18 cellular contexts compared by ENCODE assay signal in the genomic region with DNA sequence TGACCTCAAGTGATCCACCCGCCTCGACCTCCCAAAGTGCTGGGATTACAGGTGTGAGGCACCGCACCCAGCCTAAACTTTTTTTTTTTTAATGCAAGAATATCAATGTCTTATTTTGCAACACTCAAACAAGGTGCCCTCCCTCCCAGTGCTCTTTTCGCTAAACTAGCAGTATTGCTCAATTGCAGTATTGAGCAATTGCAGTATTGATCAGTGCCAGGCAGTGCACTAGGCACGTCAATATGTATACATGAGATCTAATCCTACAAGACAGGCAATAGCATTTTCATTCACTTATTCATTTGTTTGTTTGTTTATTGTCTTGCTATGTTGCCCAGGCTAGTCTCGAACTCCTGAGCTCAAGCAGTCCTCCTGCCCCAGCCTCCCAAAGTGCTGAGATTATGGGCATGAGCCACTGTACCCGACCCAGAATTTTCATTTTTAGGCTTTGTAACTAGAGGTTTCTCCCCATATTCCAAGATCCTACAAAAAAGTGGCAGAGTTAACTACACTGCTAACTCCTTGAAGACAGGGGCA.
DNase-seq lines count a peak whose midpoint lies in the region; ATAC-seq, FAIRE-seq and TF ChIP-seq lines count a peak whose summit lies in the region.
"Had no signal": no experiment of that assay in that cellular context is flagged by ENCODE, and none has a peak within 500 bp of the region (broad histone marks: within the 10 kb centered on the region; RNA-seq: fewer than 3 reads in every experiment).

No MANE protein-coding gene starts in this region.

- H2AFZ ChIP-seq in mammary epithelial cell (ENCODE audit: low read depth, low read length) (no peak overlapping the region), K562 (ENCODE audit: low read depth, low read length) (no peak overlapping the region), PC-9 (no peak overlapping the region)
- H2AFZ ChIP-seq: GM23338 had no signal

- no peak for TF ChIP-seq POLR2A in K562 (conservative IDR thresholded peaks at IDR 0.05)

- H3K9ac ChIP-seq in mammary epithelial cell (ENCODE audit: insufficient read depth, low read length) (no peak overlapping the region), K562 (ENCODE audit: insufficient read depth in 1 of 2, low read depth in 2 of 2, low read length in 2 of 2) (no peak overlapping the region)
- H3K9ac ChIP-seq: BLaER1 had no signal

- in situ Hi-C loops in mammary epithelial cell (cut with MboI; ENCODE audit: low sequenced_read_pairs in 2 of 2) = loop anchor here in 1 of 2 donors (5.0 kb wide), 1 partner anchor 311 kb away; no protein-coding TSS in a partner anchor
- in situ Hi-C loops in K562 (cut with MboI) = no loop called here

- no peaks in the 10 kb centered on the region for H3K36me3 Mint-ChIP-seq in MCF 10A (ENCODE audit: insufficient read depth, unreplicated experiment)
- H3K36me3 Mint-ChIP-seq: CD4-positive, alpha-beta memory T cell had no signal

- ATAC-seq in K562 (no peak), left lobe of liver (peak; percentile 40), GM18502 (IDR thresholded peaks at IDR 0.05; ENCODE audit: poor library complexity, unreplicated experiment) (no peak)
- ATAC-seq: GM23338, Panc1 had no signal

- H3K4me2 ChIP-seq in mammary epithelial cell (ENCODE audit: insufficient read depth, low read depth, low read length) (no peak overlapping the region), K562 (ENCODE audit: insufficient read depth, low read length) (no peak overlapping the region), PC-9 (no peak overlapping the region)
- H3K4me2 ChIP-seq: BLaER1, GM23338 had no signal

- no peaks in the 10 kb centered on the region for H3K9me3 Mint-ChIP-seq in MCF 10A (ENCODE audit: unreplicated experiment)
- H3K9me3 Mint-ChIP-seq: CD4-positive, alpha-beta memory T cell; GM23338 had no signal

- no peak overlapping the region for H3K27ac Mint-ChIP-seq in MCF 10A (ENCODE audit: low read depth, unreplicated experiment)
- H3K27ac Mint-ChIP-seq: CD4-positive, alpha-beta memory T cell; GM23338 had no signal

- H4K20me1 ChIP-seq in mammary epithelial cell (ENCODE audit: insufficient read depth, low read length) (no peaks in the 10 kb centered on the region), K562 (replicated peaks; ENCODE audit: control insufficient read depth, insufficient read depth, low read length) (peaks cover 11% of the 10 kb centered on the region; the same call in 1 of the 2 replicates), PC-9 (ENCODE audit: insufficient read depth) (0 out of 2 replicates have a peak, but pooled peaks cover 2% of the 10 kb centered on the region)
- H4K20me1 ChIP-seq: BLaER1 had no signal

- no peak for TF ChIP-seq RAD21 in K562 (CRISPR knock-in tag; conservative IDR thresholded peaks at IDR 0.05 in 1 of 2, IDR thresholded peaks at IDR 0.05 in 1 of 2)

- H3K4me3 ChIP-seq in mammary epithelial cell (replicated peaks in 1 of 3; ENCODE audit: insufficient read depth in 1 of 3, low read depth in 2 of 3, low read length in 3 of 3) (no peak overlapping the region), K562 (no peak overlapping the region), PC-9 (no peak overlapping the region)
- H3K4me3 ChIP-seq: BLaER1, GM23338 had no signal

- H3K4me1 Mint-ChIP-seq in MCF 10A (ENCODE audit: insufficient read depth, unreplicated experiment) = peaks cover 4% of the 10 kb centered on the region

- 93% methylated on average over 6 of the region's 7 CpGs for WGBS in mammary epithelial cell (ENCODE audit: low coverage, missing lambda C conversion rate)
- 3% methylated on average over 6 of the region's 7 CpGs for WGBS in K562 (ENCODE audit: insufficient coverage, low coverage, missing lambda C conversion rate)

- H3K36me3 ChIP-seq in mammary epithelial cell (ENCODE audit: insufficient read depth, low read length) (no peaks in the 10 kb centered on the region), K562 (ENCODE audit: control insufficient read depth, insufficient read depth, low read length) (no peaks in the 10 kb centered on the region), PC-9 (ENCODE audit: low read depth) (no peaks in the 10 kb centered on the region)
- H3K36me3 ChIP-seq: BLaER1 had no signal

- DNase-seq in MCF 10A (ENCODE audit: unreplicated experiment) (peak; percentile 12), mammary epithelial cell (no peak), K562 (ENCODE audit: extremely low read depth in 1 of 4, low spot score in 3 of 4) (no peak), left lobe of liver (ENCODE audit: low spot score) (peak; percentile 66), PC-9 (no peak), amniotic stem cell (lab: John Stamatoyannopoulos, UW) (no peak)
- DNase-seq: CD4-positive, alpha-beta memory T cell; DMS153; GF-D8; NCI-H1105 treated with DMSO at 0.1 percent for 48 hours; NCI-H1694 treated with DMSO at 0.1 percent for 48 hours; NCI-H510A; NCI-H774; SW 1271 had no signal

- FAIRE-seq in K562 (lab: Jason Lieb, UNC) = no peak

- no peak overlapping the region for H3K4me3 Mint-ChIP-seq in MCF 10A (ENCODE audit: unreplicated experiment)
- H3K4me3 Mint-ChIP-seq: CD4-positive, alpha-beta memory T cell; GM23338 had no signal

- no peaks in the 10 kb centered on the region for H3K9me2 ChIP-seq in PC-9 (ENCODE audit: insufficient read depth)

- no peaks in the 10 kb centered on the region for H3K27me3 Mint-ChIP-seq in MCF 10A (ENCODE audit: insufficient read depth, unreplicated experiment)
- H3K27me3 Mint-ChIP-seq: CD4-positive, alpha-beta memory T cell had no signal

- no peaks in the 10 kb centered on the region for H3K4me1 ChIP-seq in mammary epithelial cell (ENCODE audit: insufficient read depth, low read length)
- H3K4me1 ChIP-seq in K562 (replicated peaks in 1 of 2; ENCODE audit: control insufficient read depth in 2 of 2, insufficient read depth in 2 of 2, low read length in 2 of 2) = no peaks in the 10 kb centered on the region
- H3K4me1 ChIP-seq in PC-9 (replicated peaks; ENCODE audit: insufficient read depth) = no peaks in the 10 kb centered on the region

- H3F3A ChIP-seq in PC-9 (ENCODE audit: insufficient read depth, low read depth) = peaks cover 2% of the 10 kb centered on the region; the same call in 1 of the 2 replicates

- H3K27me3 ChIP-seq in mammary epithelial cell (ENCODE audit: insufficient read depth, low read length) (no peaks in the 10 kb centered on the region), K562 (ENCODE audit: control insufficient read depth in 2 of 2, insufficient read depth in 2 of 2, low read length in 2 of 2) (peaks cover 4 to 30% of the 10 kb centered on the region in 2 experiments; a peak in 4 of 5 replicates), PC-9 (ENCODE audit: insufficient read depth, low read depth) (no peaks in the 10 kb centered on the region)
- H3K27me3 ChIP-seq: BLaER1 had no signal

- POLR2A ChIA-PET in MCF 10A (lab: Yijun Ruan, JAX) = no interaction called here
- POLR2A ChIA-PET in K562 (lab: Yijun Ruan, JAX) = no interaction called here
- POLR2A ChIA-PET in PC-9 (lab: Charles Lee; ENCODE audit: unreplicated experiment) = interaction anchor here (0.6 kb wide), 1 partner anchor 437 kb away, joined by 3 read pairs; no protein-coding TSS in a partner anchor

- TF ChIP-seq CTCF in MCF 10A (IDR thresholded peaks at IDR 0.05; ENCODE audit: unreplicated experiment) (no peak), mammary epithelial cell (conservative IDR thresholded peaks at IDR 0.05 in 1 of 2, IDR thresholded peaks at IDR 0.05 in 1 of 2; ENCODE audit: extremely low read depth in 1 of 2, insufficient read depth in 1 of 2, low read depth in 1 of 2, low read length in 2 of 2) (no peak), K562 (IDR thresholded peaks at IDR 0.05 in 2 of 3, conservative IDR thresholded peaks at IDR 0.05 in 1 of 3; ENCODE audit: insufficient read depth in 2 of 3, low read depth in 1 of 3, low read length in 3 of 3) (no peak), PC-9 (conservative IDR thresholded peaks at IDR 0.05) (no peak)

- CTCF ChIA-PET in MCF 10A (lab: Yijun Ruan, JAX) = interaction anchor here (0.7 to 4.8 kb wide), 6 partner anchors 23 to 452 kb away, joined by 3 to 35 read pairs (median 4); no protein-coding TSS in a partner anchor
- CTCF ChIA-PET in mammary epithelial cell (lab: Charles Lee; ENCODE audit: low non-redundant PET) = no interaction called here
- CTCF ChIA-PET in K562 (lab: Yijun Ruan, JAX; ENCODE audit: low intra/inter-chr PET ratio) = no interaction called here
- CTCF ChIA-PET in PC-9 (lab: Charles Lee) = no interaction called here

- BruUV-seq in MCF 10A (replicated peaks; lab: Mats Ljungman, UMichigan) = no TSS peak
- BruUV-seq in mammary epithelial cell (replicated peaks; lab: Mats Ljungman, UMichigan) = no TSS peak
- BruUV-seq in K562 (replicated peaks; lab: Mats Ljungman, UMichigan) = no TSS peak
- no TSS peak for BruUV-seq in PC-9 (replicated peaks; lab: Mats Ljungman, UMichigan)

- no peaks in the 10 kb centered on the region for H3K9me1 ChIP-seq in K562 (ENCODE audit: control insufficient read depth, insufficient read depth, low read length)

- H3K27ac ChIP-seq in mammary epithelial cell (ENCODE audit: insufficient read depth, low read depth, low read length) = no peak overlapping the region
- H3K27ac ChIP-seq in K562 (ENCODE audit: extremely low read depth, low read depth, low read length) = no peak overlapping the region
- no peak overlapping the region for H3K27ac ChIP-seq in PC-9
- H3K27ac ChIP-seq: BLaER1 had no signal

- no peak for TF ChIP-seq EP300 in K562 (IDR thresholded peaks at IDR 0.05; ENCODE audit: low read length)

- intact Hi-C loops in MCF 10A (cut with micrococcal nuclease) (no loop called here), mammary epithelial cell (cut with micrococcal nuclease) (no loop called here), K562 (cut with micrococcal nuclease) (no loop called here), PC-9 (cut with micrococcal nuclease; ENCODE audit: unreplicated experiment) (no loop called here)

- H3K9me3 ChIP-seq in mammary epithelial cell (replicated peaks; ENCODE audit: insufficient read depth, low read length) = no peaks in the 10 kb centered on the region
- H3K9me3 ChIP-seq in K562 (replicated peaks; ENCODE audit: control insufficient read depth, insufficient read depth, low read depth, low read length) = no peaks in the 10 kb centered on the region
- H3K9me3 ChIP-seq in PC-9 (ENCODE audit: insufficient read depth, low read depth) = no peaks in the 10 kb centered on the region
- H3K9me3 ChIP-seq: BLaER1 had no signal

- dilution Hi-C loops in mammary epithelial cell (cut with HindIII; ENCODE audit: low sequenced_read_pairs) = loop anchor here (25.0 kb wide), 1 partner anchor 436 kb away; no protein-coding TSS in a partner anchor

- H3K79me2 ChIP-seq in mammary epithelial cell (ENCODE audit: insufficient read depth, low read length) (no peaks in the 10 kb centered on the region), K562 (ENCODE audit: control insufficient read depth, insufficient read depth, low read length) (no peaks in the 10 kb centered on the region), PC-9 (ENCODE audit: low read depth) (no peaks in the 10 kb centered on the region)

TF ChIP-seq in K562, 482 proteins besides CTCF, POLR2A, EP300 and RAD21 (continues in another document):
- TF ChIP-seq TOE1 (IDR thresholded peaks at IDR 0.05; ENCODE audit: borderline replicate concordance) (no peak), TOE1 (CRISPR knock-in tag; IDR thresholded peaks at IDR 0.05; ENCODE audit: borderline replicate concordance, low read depth) (no peak), CEBPG (CRISPR knock-in tag; IDR thresholded peaks at IDR 0.05) (no peak), CEBPG (tag; conservative IDR thresholded peaks at IDR 0.05 in 1 of 2, IDR thresholded peaks at IDR 0.05 in 1 of 2) (peak; percentile 13 to 18; a peak in 1 of 4 replicates)

Comparison
In these comparisons a context has a peak if more than half of its experiments do, and no peak if none do; other contexts are left out.
1. DNase-seq: peak in MCF 10A (single experiment) and left lobe of liver (single experiment); none in mammary epithelial cell (single experiment), K562 (0 of 4), PC-9 (0 of 2) and amniotic stem cell (single experiment).